12 cellular contexts compared by ENCODE assay signal in genomic region chr22:45818130-45819085, GRCh38.
DNase-seq lines count a peak whose midpoint lies in the region; ATAC-seq and TF ChIP-seq lines count a peak whose summit lies in the region.
"Had no signal": no experiment of that assay in that cellular context is flagged by ENCODE, and none has a peak within 500 bp of the region (broad histone marks: within the 10 kb centered on the region; RNA-seq: fewer than 3 reads in every experiment).

No MANE protein-coding gene starts in this region.

- H3K9me3 ChIP-seq in breast epithelium (no peaks in the 10 kb centered on the region), upper lobe of right lung (no peaks in the 10 kb centered on the region)
- H3K9me3 ChIP-seq: upper lobe of left lung had no signal

- no TSS peak for BruUV-seq in MCF 10A (replicated peaks; lab: Mats Ljungman, UMichigan)

- TF ChIP-seq CTCF in breast epithelium (IDR thresholded peaks at IDR 0.05) (no peak), MCF 10A (IDR thresholded peaks at IDR 0.05; ENCODE audit: unreplicated experiment) (no peak), upper lobe of right lung (IDR thresholded peaks at IDR 0.05) (no peak)

- H3K4me3 ChIP-seq in breast epithelium (no peak overlapping the region), upper lobe of right lung (no peak overlapping the region)
- H3K4me3 ChIP-seq: upper lobe of left lung had no signal

- no peak overlapping the region for H3K4me3 Mint-ChIP-seq in MCF 10A (ENCODE audit: unreplicated experiment)
- H3K4me3 Mint-ChIP-seq: IgD-negative memory B cell had no signal

- H3K27ac ChIP-seq in breast epithelium (peak overlapping the region; percentile 11 to 38), upper lobe of right lung (no peak overlapping the region)
- H3K27ac ChIP-seq: upper lobe of left lung had no signal

- CTCF ChIA-PET in MCF 10A (lab: Yijun Ruan, JAX) = interaction anchor here (0.8 to 2.1 kb wide), 2 partner anchors 8 to 15 kb away, joined by 3 to 6 read pairs; no protein-coding TSS in a partner anchor

- H3K4me1 ChIP-seq in breast epithelium (no peaks in the 10 kb centered on the region), upper lobe of right lung (no peaks in the 10 kb centered on the region)

- intact Hi-C loops in breast epithelium (cut with DNase I; ENCODE audit: low total_unique reads) (no loop called here), MCF 10A (cut with micrococcal nuclease) (no loop called here), head of caudate nucleus (cut with DNase I) (no loop called here), upper lobe of right lung (cut with DNase I) (no loop called here)

- no peaks in the 10 kb centered on the region for H3K27me3 ChIP-seq in breast epithelium
- H3K27me3 ChIP-seq in upper lobe of right lung = no peaks in the 10 kb centered on the region
- H3K27me3 ChIP-seq: upper lobe of left lung had no signal

- H3K36me3 Mint-ChIP-seq in MCF 10A (ENCODE audit: insufficient read depth, unreplicated experiment) = peaks cover 45% of the 10 kb centered on the region

- no peaks in the 10 kb centered on the region for H3K4me1 Mint-ChIP-seq in MCF 10A (ENCODE audit: insufficient read depth, unreplicated experiment)
- H3K4me1 Mint-ChIP-seq: IgD-negative memory B cell had no signal

- POLR2A ChIA-PET in MCF 10A (lab: Yijun Ruan, JAX) = no interaction called here

- peak; percentile 79 for ATAC-seq in upper lobe of right lung
- ATAC-seq in HG02970 (IDR thresholded peaks at IDR 0.05; ENCODE audit: low FRiP score, unreplicated experiment) = no peak
- no peak for ATAC-seq in HG02623 (IDR thresholded peaks at IDR 0.05; ENCODE audit: unreplicated experiment)

- no peaks in the 10 kb centered on the region for H3K9me3 Mint-ChIP-seq in MCF 10A (ENCODE audit: unreplicated experiment)
- H3K9me3 Mint-ChIP-seq: IgD-negative memory B cell had no signal

- no peak overlapping the region for H3K27ac Mint-ChIP-seq in MCF 10A (ENCODE audit: low read depth, unreplicated experiment)
- H3K27ac Mint-ChIP-seq: IgD-negative memory B cell had no signal

- H3K27me3 Mint-ChIP-seq in MCF 10A (ENCODE audit: insufficient read depth, unreplicated experiment) = no peaks in the 10 kb centered on the region
- H3K27me3 Mint-ChIP-seq: IgD-negative memory B cell had no signal

- TF ChIP-seq POLR2A in breast epithelium (IDR thresholded peaks at IDR 0.05) = no peak

- DNase-seq in breast epithelium (ENCODE audit: low spot score in 2 of 2) (peak; percentile 40 to 64), MCF 10A (ENCODE audit: unreplicated experiment) (no peak), head of caudate nucleus (peak; percentile 26 to 85 (median 61)), midbrain (lab: John Stamatoyannopoulos, UW) (peak; percentile 79), upper lobe of right lung (no peak)
- no peak for DNase-seq in stimulated activated CD4-positive, alpha-beta T cell treated with anti-CD3 and anti-CD28 coated beads, Interleukin-4, amount 100 ng/mL, for 1 hour
- DNase-seq: 8988T, DMS 273 treated with DMSO at 0.1 percent for 48 hours had no signal

- H3K36me3 ChIP-seq in breast epithelium (no peaks in the 10 kb centered on the region), upper lobe of right lung (peaks cover 11% of the 10 kb centered on the region)

Comparison
In these comparisons a context has a peak if more than half of its experiments do, and no peak if none do; other contexts are left out.
1. DNase-seq: peak in breast epithelium (2 of 2), head of caudate nucleus (42 of 42) and midbrain (single experiment); none in MCF 10A (single experiment), upper lobe of right lung (single experiment) and stimulated activated CD4-positive, alpha-beta T cell treated with anti-CD3 and anti-CD28 coated beads, Interleukin-4, amount 100 ng/mL, for 1 hour (single experiment).